In the genomic region with DNA sequence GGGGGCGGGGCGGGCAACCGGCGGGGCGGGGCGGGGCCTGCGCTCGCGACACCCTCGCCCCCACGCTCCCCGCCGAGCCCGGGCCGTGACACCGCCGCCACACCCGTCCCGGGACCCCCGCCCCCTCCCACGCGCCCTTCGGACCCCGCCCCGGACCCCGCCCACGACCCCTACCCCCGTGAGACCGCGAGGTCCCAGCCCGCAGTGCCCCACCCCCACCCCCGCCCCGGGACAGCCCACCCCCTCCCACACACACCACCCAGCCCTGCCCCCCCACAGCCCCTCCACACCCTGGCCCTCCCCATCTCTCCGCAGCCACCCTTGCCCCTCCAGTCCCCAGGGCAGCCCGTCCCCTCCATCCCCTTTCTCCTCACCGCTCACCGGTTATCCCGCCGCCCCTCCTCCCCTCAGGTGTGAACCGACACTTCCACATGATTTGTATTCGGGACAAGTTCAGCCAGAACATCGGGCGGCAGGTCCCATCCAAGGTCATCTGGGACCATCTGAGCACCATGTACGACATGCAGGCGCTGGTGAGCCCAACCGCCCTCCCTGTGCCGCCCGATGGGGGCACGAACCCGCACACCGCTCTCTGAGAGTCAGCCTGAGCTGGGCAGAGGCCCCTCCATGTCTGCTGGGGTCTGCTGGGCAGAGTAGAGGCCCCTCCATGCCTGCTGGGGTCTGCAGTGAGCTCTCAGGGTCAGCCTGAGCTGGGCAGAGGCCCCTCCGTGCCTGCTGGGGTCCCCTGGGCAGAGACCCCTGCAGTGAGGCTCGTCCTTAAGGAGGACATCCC, we compare ENCODE assay signal across 8 cellular contexts. TPM values are rescaled to one million over a fixed set of nuclear protein-coding genes. Genes with fewer than 3 reads are reported as not detected.
DNase-seq lines count a peak whose midpoint lies in the region; ATAC-seq, FAIRE-seq and TF ChIP-seq lines count a peak whose summit lies in the region.

No MANE protein-coding gene starts in this region.

- TF ChIP-seq CTCF in DND-41 (IDR thresholded peaks at IDR 0.05; ENCODE audit: borderline replicate concordance, extremely low read depth, low read length, poor library complexity, severe bottlenecking) (no peak), fibroblast of lung (conservative IDR thresholded peaks at IDR 0.05 in 1 of 2, IDR thresholded peaks at IDR 0.05 in 1 of 2; ENCODE audit: low read depth in 1 of 2, low read length in 2 of 2) (no peak), pancreas (IDR thresholded peaks at IDR 0.05) (no peak)

- H3K9me3 ChIP-seq in DND-41 (ENCODE audit: insufficient read depth, low read length, severe bottlenecking) (no peaks in the 10 kb centered on the region), SJCRH30 (replicated peaks) (no peaks in the 10 kb centered on the region), fibroblast of lung (ENCODE audit: control insufficient read depth, insufficient read depth, low read depth, low read length) (no peaks in the 10 kb centered on the region), pancreas (no peaks in the 10 kb centered on the region)

- peaks cover 26% of the 10 kb centered on the region for H3K79me2 ChIP-seq in DND-41 (ENCODE audit: insufficient read depth, low read length)
- peaks cover 9% of the 10 kb centered on the region for H3K79me2 ChIP-seq in fibroblast of lung (ENCODE audit: control insufficient read depth, insufficient read depth, low read length)

- H3K36me3 ChIP-seq in DND-41 (ENCODE audit: insufficient read depth, low read length) (peaks cover 47% of the 10 kb centered on the region), SJCRH30 (peaks cover 26% of the 10 kb centered on the region), fibroblast of lung (ENCODE audit: control insufficient read depth, insufficient read depth, low read length) (peaks cover 23% of the 10 kb centered on the region), pancreas (peaks cover 0 to 15% (median 4%) of the 10 kb centered on the region in 3 donors)

- H3K4me2 ChIP-seq in DND-41 (ENCODE audit: insufficient read depth, low read length) (peak overlapping the region; percentile 100), fibroblast of lung (ENCODE audit: extremely low read depth, insufficient read depth, low read length) (peak overlapping the region; percentile 97)

- no peak for FAIRE-seq in pancreas (lab: Jason Lieb, UNC)

- H3K9ac ChIP-seq in DND-41 (ENCODE audit: low read depth, low read length) (peak overlapping the region; percentile 87), fibroblast of lung (ENCODE audit: insufficient read depth, low read length) (peak overlapping the region; percentile 74)

- intact Hi-C loops in pancreas (cut with DNase I), result no loop called here

- peak overlapping the region; percentile 83 for H3K27ac ChIP-seq in DND-41 (ENCODE audit: low read length)
- H3K27ac ChIP-seq in SJCRH30, result no peak overlapping the region; the same call in 1 of the 2 replicates
- H3K27ac ChIP-seq in fibroblast of lung (ENCODE audit: insufficient read depth, low read length), result no peak overlapping the region
- H3K27ac ChIP-seq in pancreas, result peak overlapping the region in 3 of 4 donors; percentile 60 to 89 (median 75)

- H3K27me3 ChIP-seq in DND-41 (ENCODE audit: insufficient read depth, low read length, poor library complexity) (no peaks in the 10 kb centered on the region), SJCRH30 (no peaks in the 10 kb centered on the region), fibroblast of lung (ENCODE audit: control insufficient read depth, insufficient read depth, low read length) (no peaks in the 10 kb centered on the region), pancreas (no peaks in the 10 kb centered on the region)

- H3K4me1 ChIP-seq in DND-41 (ENCODE audit: insufficient read depth, low read length) (peaks cover 40% of the 10 kb centered on the region), SJCRH30 (peaks cover 23% of the 10 kb centered on the region), fibroblast of lung (ENCODE audit: control insufficient read depth, extremely low read depth, insufficient read depth, low read length) (peaks cover 16% of the 10 kb centered on the region), pancreas (peaks cover 0 to 9% (median 5%) of the 10 kb centered on the region in 3 donors)

- peak overlapping the region; percentile 28 to 84; a peak in 3 of 4 replicates for H3K4me3 ChIP-seq in DND-41 (ENCODE audit: low read depth in 1 of 2, low read length in 2 of 2)
- peak overlapping the region; percentile 72 for H3K4me3 ChIP-seq in SJCRH30
- peak overlapping the region; percentile 48 to 68 (median 54) for H3K4me3 ChIP-seq in fibroblast of lung (replicated peaks in 1 of 4; ENCODE audit: control extremely low read depth in 1 of 4, insufficient read depth in 1 of 4, low read depth in 3 of 4, low read length in 4 of 4)
- peak overlapping the region; percentile 48 to 67 (median 65) for H3K4me3 ChIP-seq in pancreas

- H2AFZ ChIP-seq in DND-41 (ENCODE audit: low read depth, low read length), result peak overlapping the region; percentile 69; the same call in 1 of the 2 replicates
- H2AFZ ChIP-seq in fibroblast of lung (ENCODE audit: low read length), result no peak overlapping the region

- 11 to 31% methylated on average over 18 to 51 of the region's 53 CpGs for WGBS in pancreas, 2 donors

- peaks cover 30% of the 10 kb centered on the region for H4K20me1 ChIP-seq in DND-41 (ENCODE audit: insufficient read depth, low read length)
- no peaks in the 10 kb centered on the region for H4K20me1 ChIP-seq in fibroblast of lung (ENCODE audit: control insufficient read depth, extremely low read depth, insufficient read depth, low read length)

- no peak for ATAC-seq in DND-41 (ENCODE audit: insufficient read depth, low read depth)
- no peak for ATAC-seq in pancreas
- ATAC-seq in HG02973 (IDR thresholded peaks at IDR 0.05; ENCODE audit: unreplicated experiment), result no peak

- DNase-seq in DND-41 (no peak), SJCRH30 (no peak), fibroblast of lung (ENCODE audit: low read depth in 2 of 2) (no peak), pancreas (peak in 4 of 6 donors; percentile 39 to 81 (median 52)), GM19238 (ENCODE audit: insufficient read length, low spot score) (no peak), NCI-H748 treated with DMSO at 0.1 percent for 48 hours (lab: John Stamatoyannopoulos, UW) (no peak), NCI-H2171 (lab: John Stamatoyannopoulos, UW) (no peak)

RNA-seq across cellular contexts. Expression of a gene that starts 0.6 kb away (rescaled TPM):
- total RNA-seq in SJCRH30 (2014; rRNA removed; shearing (Covaris generic)), result 52.5 and 57.4 TPM in 2 replicates
- total RNA-seq in fibroblast of lung (18.5 and 20.3 TPM in 2 replicates), pancreas (1 to 10 TPM; 2.6 to 4.4 (median 3.7) TPM)
- polyA plus RNA-seq in fibroblast of lung (13.1 and 15.2 TPM in 2 replicates), pancreas (10 to 100 TPM in 1 of 2 donors, 1 to 10 TPM in 1; 5.3 to 11.3 TPM)
- 12.6 and 17.4 TPM in 2 replicates for polyA plus RNA-seq in fibroblast of lung (2012)
- 4.7 and 17.0 TPM in 2 replicates for polyA minus RNA-seq in fibroblast of lung (ENCODE audit: low replicate concordance)

RNA-seq across cellular contexts. Expression of a gene that starts 7.7 kb away (rescaled TPM):
- 46.6 and 49.0 TPM in 2 replicates for total RNA-seq in SJCRH30 (2014; rRNA removed; shearing (Covaris generic))
- total RNA-seq in fibroblast of lung (30.8 and 34.0 TPM in 2 replicates), pancreas (10 to 100 TPM; 18.1 to 25.4 (median 21.0) TPM)
- polyA plus RNA-seq in fibroblast of lung (19.7 and 25.9 TPM in 2 replicates), pancreas (10 to 100 TPM; 50.8 to 79.5 TPM)
- 29.3 and 39.7 TPM in 2 replicates for polyA plus RNA-seq in fibroblast of lung (2012)
- 7.3 and 8.1 TPM in 2 replicates for polyA minus RNA-seq in fibroblast of lung (ENCODE audit: low replicate concordance)

RNA-seq across cellular contexts. Expression of a gene that starts 20.0 kb away (rescaled TPM):
- 2.0 and 2.1 TPM in 2 replicates for total RNA-seq in SJCRH30 (2014; rRNA removed; shearing (Covaris generic))
- total RNA-seq in fibroblast of lung (0.17 and 1.3 TPM in 2 replicates), pancreas (10 to 100 TPM in 1 of 6 donors, 1 to 10 TPM in 5; 1.7 to 35.2 (median 7.3) TPM)
- polyA plus RNA-seq in fibroblast of lung (0.17 and 0.59 TPM in 2 replicates), pancreas (100 to 1,000 TPM; 149 to 183 TPM)
- polyA plus RNA-seq in fibroblast of lung (2012), result 0.49 and 1.3 TPM in 2 replicates
- not detected in 2 replicates for polyA minus RNA-seq in fibroblast of lung (ENCODE audit: low replicate concordance)

Comparison
In these comparisons a context has a peak if more than half of its experiments do, and no peak if none do; other contexts are left out.
1. DNase-seq: peak in pancreas (4 of 6); none in DND-41 (single experiment), SJCRH30 (0 of 2), fibroblast of lung (0 of 2), GM19238 (single experiment), NCI-H748 treated with DMSO at 0.1 percent for 48 hours (single experiment) and NCI-H2171 (single experiment).
2. H3K27ac ChIP-seq: peak in DND-41 (single experiment) and pancreas (3 of 4); none in SJCRH30 (single experiment) and fibroblast of lung (single experiment).
3. Peak in every context shown above with its lines, with median percentiles within 50 percentile points of each other: H3K4me3 ChIP-seq.